17 cellular contexts compared by ENCODE assay signal in the genomic region with DNA sequence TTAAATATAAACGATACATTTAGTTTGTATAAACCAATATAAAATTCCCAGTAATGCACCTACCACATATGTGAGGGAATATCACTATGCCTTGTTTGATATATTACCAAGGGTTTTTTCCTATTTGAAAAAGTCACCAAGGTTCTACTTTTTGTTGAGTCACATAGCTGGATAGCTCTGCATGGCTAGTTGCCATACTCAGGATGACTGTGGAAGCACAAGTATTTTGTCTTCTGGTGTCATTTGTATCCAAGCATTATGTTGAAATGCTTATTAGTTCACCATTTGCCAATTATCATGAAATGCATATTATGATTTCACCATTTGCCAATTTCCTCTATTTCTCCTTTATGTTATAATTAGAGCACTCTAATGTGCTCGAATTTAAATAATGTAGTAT.
DNase-seq lines count a peak whose midpoint lies in the region; ATAC-seq, FAIRE-seq and TF ChIP-seq lines count a peak whose summit lies in the region.
"Had no signal": no experiment of that assay in that cellular context is flagged by ENCODE, and none has a peak within 500 bp of the region (broad histone marks: within the 10 kb centered on the region; RNA-seq: fewer than 3 reads in every experiment).

No MANE protein-coding gene starts in this region.

- no peaks in the 10 kb centered on the region for H3K36me3 ChIP-seq in GM23248 (ENCODE audit: low read depth)

- H3K27me3 Mint-ChIP-seq in activated T-cell treated with anti-CD3 and anti-CD28 coated beads, Interleukin-2, amount 50 U/mL, for 72 hours (ENCODE audit: low read depth) = peaks cover 30% of the 10 kb centered on the region

- 68 to 71% methylated on average over 2 of the region's 2 CpGs for WGBS in GM23248 (ENCODE audit: low coverage in 1 of 2, low lambda C conversion rate in 2 of 2, missing lambda C conversion rate in 2 of 2), 2 experiments

- H3K4me2 ChIP-seq in GM23248 (ENCODE audit: unreplicated experiment) = no peak overlapping the region
- H3K4me2 ChIP-seq: SK-N-SH had no signal

- no peak for FAIRE-seq in GM12892 (lab: Jason Lieb, UNC)

- no peaks in the 10 kb centered on the region for H3K27me3 ChIP-seq in GM23248 (replicated peaks; ENCODE audit: insufficient read depth)

- no peak overlapping the region for H3K27ac Mint-ChIP-seq in activated T-cell treated with anti-CD3 and anti-CD28 coated beads, Interleukin-2, amount 50 U/mL, for 72 hours

- no peak for ATAC-seq in activated T-cell treated with anti-CD3 and anti-CD28 coated beads, Interleukin-2, amount 50 U/mL, for 72 hours (replicated peaks in 1 of 2)
- ATAC-seq: Right ventricle myocardium inferior had no signal

- TF ChIP-seq CTCF in fibroblast of pulmonary artery (IDR thresholded peaks at IDR 0.05; ENCODE audit: low read length, missing control alignments) = no peak

- no peak for TF ChIP-seq POLR2A in GM12892 (IDR thresholded peaks at IDR 0.05; ENCODE audit: low read depth, low read length)

- no peak overlapping the region for H3K4me3 Mint-ChIP-seq in activated T-cell treated with anti-CD3 and anti-CD28 coated beads, Interleukin-2, amount 50 U/mL, for 72 hours

- H3K9ac ChIP-seq in GM23248 = no peak overlapping the region
- H3K9ac ChIP-seq: SK-N-SH had no signal

- H3K27ac ChIP-seq in GM23248 = no peak overlapping the region
- H3K27ac ChIP-seq: C4-2B had no signal

- no peaks in the 10 kb centered on the region for H3K9me2 ChIP-seq in GM23248 (ENCODE audit: insufficient read depth)
- H3K9me2 ChIP-seq: SK-N-SH had no signal

- H3K9me3 ChIP-seq in GM23248 (ENCODE audit: low read depth) = no peaks in the 10 kb centered on the region
- H3K9me3 ChIP-seq: SK-N-SH had no signal

- DNase-seq in GM23248 = peak; percentile 78
- DNase-seq in amniotic epithelial cell (ENCODE audit: low read depth) = peak; percentile 22
- peak; percentile 44 for DNase-seq in fibroblast of pulmonary artery (ENCODE audit: low read depth)
- DNase-seq in stromal cell of bone marrow (ENCODE audit: low read depth) = peak; percentile 30
- DNase-seq in activated T-cell treated with anti-CD3 and anti-CD28 coated beads, Interleukin-2, amount 50 U/mL, for 72 hours = no peak
- no peak for DNase-seq in NOMO-1 treated with DMSO at 0.1 percent for 48 hours (lab: John Stamatoyannopoulos, UW; ENCODE audit: unreplicated experiment)
- no peak for DNase-seq in GM12892 (ENCODE audit: insufficient read length)
- no peak for DNase-seq in DMS53 (lab: John Stamatoyannopoulos, UW)
- DNase-seq: COR-L47, KG1, MM.1S, NCI-H1105, NCI-H1694 treated with DMSO at 0.1 percent for 48 hours, NCI-H446, SK-N-SH had no signal

- no peaks in the 10 kb centered on the region for H3K9me3 Mint-ChIP-seq in activated T-cell treated with anti-CD3 and anti-CD28 coated beads, Interleukin-2, amount 50 U/mL, for 72 hours

- no peaks in the 10 kb centered on the region for H3K79me2 ChIP-seq in GM23248 (ENCODE audit: insufficient read depth)

- H3K36me3 Mint-ChIP-seq in activated T-cell treated with anti-CD3 and anti-CD28 coated beads, Interleukin-2, amount 50 U/mL, for 72 hours (ENCODE audit: insufficient read depth in 2 of 2) = no peaks in the 10 kb centered on the region

- no peaks in the 10 kb centered on the region for H3K4me1 Mint-ChIP-seq in activated T-cell treated with anti-CD3 and anti-CD28 coated beads, Interleukin-2, amount 50 U/mL, for 72 hours (ENCODE audit: low read depth)

- no peaks in the 10 kb centered on the region for H4K20me1 ChIP-seq in GM23248 (ENCODE audit: insufficient read depth)

- in situ Hi-C loops in GM23248 (cut with MboI) = no loop called here

- H3F3A ChIP-seq in GM23248 (ENCODE audit: insufficient read depth) = no peaks in the 10 kb centered on the region

- peaks cover 5% of the 10 kb centered on the region for H3K4me1 ChIP-seq in GM23248 (ENCODE audit: insufficient read depth)

- H3K4me3 ChIP-seq in GM23248 (no peak overlapping the region), fibroblast of pulmonary artery (replicated peaks; ENCODE audit: low read depth, low read length) (no peak overlapping the region)

- no peak overlapping the region for H2AFZ ChIP-seq in GM23248

Comparison
In these comparisons a context has a peak if more than half of its experiments do, and no peak if none do; other contexts are left out.
1. DNase-seq: peak in GM23248 (single experiment), amniotic epithelial cell (single experiment), fibroblast of pulmonary artery (single experiment) and stromal cell of bone marrow (single experiment); none in activated T-cell treated with anti-CD3 and anti-CD28 coated beads, Interleukin-2, amount 50 U/mL, for 72 hours (0 of 2), NOMO-1 treated with DMSO at 0.1 percent for 48 hours (single experiment), GM12892 (single experiment) and DMS53 (single experiment).